In the genomic region with DNA sequence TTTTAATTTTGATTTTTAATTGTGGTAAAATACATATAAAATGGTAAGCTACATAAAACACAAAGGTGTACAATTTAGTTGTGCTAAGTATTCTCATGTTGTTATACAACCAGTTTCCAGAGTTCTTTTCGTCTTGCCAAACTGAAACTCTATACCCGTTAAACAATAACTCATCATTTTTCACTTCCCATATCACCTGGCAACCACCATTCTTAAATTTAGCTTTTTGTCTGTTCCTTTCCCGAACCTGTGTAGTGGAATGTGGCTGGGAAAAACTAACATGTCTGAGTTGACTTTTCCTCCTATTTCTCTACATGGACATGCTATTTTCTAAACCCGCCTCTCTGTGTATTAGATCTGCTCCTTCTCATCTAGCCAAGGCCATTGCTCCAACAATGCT, we compare ENCODE assay signal across 20 cellular contexts. TPM values are rescaled to one million over a fixed set of nuclear protein-coding genes. Genes with fewer than 3 reads are reported as not detected.
DNase-seq lines count a peak whose midpoint lies in the region; ATAC-seq and TF ChIP-seq lines count a peak whose summit lies in the region.
"Had no signal": no experiment of that assay in that cellular context is flagged by ENCODE, and none has a peak within 500 bp of the region (broad histone marks: within the 10 kb centered on the region; RNA-seq: fewer than 3 reads in every experiment).

No MANE protein-coding gene starts in this region.

- no peak overlapping the region for H4K8ac ChIP-seq in H9 (replicated peaks; ENCODE audit: insufficient read length, low read depth, low read length)

- no peaks in the 10 kb centered on the region for H3K27me3 ChIP-seq in MM.1S (replicated peaks; ENCODE audit: insufficient read depth, low read length)
- H3K27me3 ChIP-seq in brain microvascular endothelial cell (replicated peaks): no peaks in the 10 kb centered on the region
- no peaks in the 10 kb centered on the region for H3K27me3 ChIP-seq in H9 (ENCODE audit: insufficient read depth, low read length)
- no peaks in the 10 kb centered on the region for H3K27me3 ChIP-seq in suprapubic skin
- H3K27me3 ChIP-seq: BLaER1, MG63, SJSA1 had no signal

- no peak for TF ChIP-seq CTCF in GM12865 (IDR thresholded peaks at IDR 0.05; ENCODE audit: insufficient read depth, low read depth, low read length, missing control alignments)
- TF ChIP-seq CTCF in MM.1S (IDR thresholded peaks at IDR 0.05; ENCODE audit: low read length): no peak
- TF ChIP-seq CTCF in brain microvascular endothelial cell (IDR thresholded peaks at IDR 0.05; ENCODE audit: low read depth, low read length, missing control alignments): no peak
- TF ChIP-seq CTCF in H9 (conservative IDR thresholded peaks at IDR 0.05): no peak
- no peak for TF ChIP-seq CTCF in suprapubic skin (IDR thresholded peaks at IDR 0.05)

- H3K27me3 Mint-ChIP-seq in H9 (ENCODE audit: low read depth): no peaks in the 10 kb centered on the region

- in situ Hi-C loops in brain microvascular endothelial cell (cut with HindIII; ENCODE audit: low pct_ligation_motif_present, low sequenced_read_pairs): no loop called here

- no peak overlapping the region for H3K23ac ChIP-seq in H9 (ENCODE audit: insufficient read length, low read depth, low read length)

- no peak overlapping the region for H3K4ac ChIP-seq in H9 (ENCODE audit: low read depth, low read length)

- H2BK20ac ChIP-seq in H9 (ENCODE audit: low read depth, low read length, poor library complexity, severe bottlenecking): no peak overlapping the region

- peak overlapping the region; percentile 70; the same call in 1 of the 2 replicates for H3K27ac ChIP-seq in MM.1S (ENCODE audit: low read length)
- peak overlapping the region; percentile 39 for H3K27ac ChIP-seq in brain microvascular endothelial cell
- no peak overlapping the region for H3K27ac ChIP-seq in H9 (ENCODE audit: insufficient read length, low read depth, low read length)
- no peak overlapping the region for H3K27ac ChIP-seq in suprapubic skin
- H3K27ac ChIP-seq: BLaER1, GM23248, SJSA1 had no signal

- H3K56ac ChIP-seq in H9 (ENCODE audit: insufficient read length, low read depth, low read length): no peak overlapping the region

- no peak overlapping the region for H4K91ac ChIP-seq in H9 (ENCODE audit: insufficient read length, low read depth, low read length)

- peaks cover 5% of the 10 kb centered on the region for H3F3A ChIP-seq in MM.1S (ENCODE audit: insufficient read depth, low read length)

- no peak overlapping the region for H3K27ac Mint-ChIP-seq in H9
- H3K27ac Mint-ChIP-seq: CD8-positive, alpha-beta T cell had no signal

- no peak for TF ChIP-seq POLR2A in suprapubic skin (IDR thresholded peaks at IDR 0.05)

- H2BK120ac ChIP-seq in H9 (ENCODE audit: low read depth, low read length, poor library complexity, severe bottlenecking): no peak overlapping the region

- TF ChIP-seq EP300 in suprapubic skin (IDR thresholded peaks at IDR 0.05): no peak

- H2BK12ac ChIP-seq in H9 (ENCODE audit: insufficient read length, low read depth, low read length): no peak overlapping the region

- no peaks in the 10 kb centered on the region for H3K9me3 ChIP-seq in MM.1S (replicated peaks; ENCODE audit: insufficient read depth, low read length)
- H3K9me3 ChIP-seq in H9 (ENCODE audit: control insufficient read depth, low read depth, low read length): no peaks in the 10 kb centered on the region
- no peaks in the 10 kb centered on the region for H3K9me3 ChIP-seq in suprapubic skin
- H3K9me3 ChIP-seq: MG63, SJSA1 had no signal

- H3K4me1 ChIP-seq in MM.1S (ENCODE audit: low read length): peaks cover 35% of the 10 kb centered on the region
- H3K4me1 ChIP-seq in H9 (ENCODE audit: insufficient read depth, low read length): no peaks in the 10 kb centered on the region
- no peaks in the 10 kb centered on the region for H3K4me1 ChIP-seq in suprapubic skin

- WGBS in H9 (ENCODE audit: extremely low coverage, insufficient read length, low lambda C conversion rate): 100% methylated on average over 2 of the region's 4 CpGs
- 86% methylated on average over 4 of the region's 4 CpGs for WGBS in suprapubic skin

- H2BK15ac ChIP-seq in H9 (ENCODE audit: low read depth, low read length): no peak overlapping the region

- H4K20me1 ChIP-seq in MM.1S (ENCODE audit: insufficient read depth, low read length) (no peaks in the 10 kb centered on the region), H9 (ENCODE audit: control insufficient read depth, insufficient read depth, insufficient read length) (no peaks in the 10 kb centered on the region)

- H3K23me2 ChIP-seq in H9 (ENCODE audit: insufficient read length, low read depth, low read length, poor library complexity, severe bottlenecking): no peaks in the 10 kb centered on the region

- no peak overlapping the region for H3T11ph ChIP-seq in H9 (ENCODE audit: low read length)

- no peak overlapping the region for H3K4me3 ChIP-seq in GM12865 (ENCODE audit: low read depth, low read length)
- H3K4me3 ChIP-seq in MM.1S (ENCODE audit: low read length): peak overlapping the region; percentile 26; the same call in 1 of the 2 replicates
- no peak overlapping the region for H3K4me3 ChIP-seq in brain microvascular endothelial cell (ENCODE audit: low read depth, low read length)
- no peak overlapping the region for H3K4me3 ChIP-seq in suprapubic skin
- H3K4me3 ChIP-seq: BLaER1, GM23248, MG63, SJSA1 had no signal

- H2AFZ ChIP-seq in MM.1S (ENCODE audit: low read length) (no peak overlapping the region), H9 (ENCODE audit: low read length) (no peak overlapping the region)
- H2AFZ ChIP-seq: GM23248 had no signal

- H2AK5ac ChIP-seq in H9 (ENCODE audit: insufficient read length, low read length): no peak overlapping the region

- peak overlapping the region; percentile 23; the same call in 1 of the 2 replicates for H3K9ac ChIP-seq in MM.1S (ENCODE audit: low read length)
- no peak overlapping the region for H3K9ac ChIP-seq in H9 (ENCODE audit: extremely low read depth, insufficient read length, low read length)
- H3K9ac ChIP-seq: BLaER1, GM23248 had no signal

- peaks cover 25 to 30% (median 28%) of the 10 kb centered on the region in 3 experiments for H3K36me3 Mint-ChIP-seq in H9 (ENCODE audit: insufficient read depth in 1 of 3, low read depth in 3 of 3)

- H3K36me3 ChIP-seq in MM.1S (replicated peaks; ENCODE audit: insufficient read depth, low read length) (peaks cover 12% of the 10 kb centered on the region), brain microvascular endothelial cell (replicated peaks) (peaks cover 33% of the 10 kb centered on the region), suprapubic skin (peaks cover 88% of the 10 kb centered on the region)

- DNase-seq in GM12865 (ENCODE audit: low read depth) (peak; percentile 37), MM.1S (peak; percentile 33), brain microvascular endothelial cell (no peak), H9 (no peak), suprapubic skin (ENCODE audit: low spot score in 2 of 2) (no peak), Right ventricle myocardium superior (no peak), Ammon's horn (ENCODE audit: low spot score) (no peak)
- DNase-seq: 8988T; CD8-positive, alpha-beta T cell; DMS79 treated with DMSO at 0.1 percent for 48 hours; Karpas-422; MG63; NCI-H1105; NCI-H1694; NCI-H226; NCI-H524 treated with DMSO at 0.1 percent for 48 hours had no signal

- ATAC-seq in GM21825 (IDR thresholded peaks at IDR 0.05; ENCODE audit: unreplicated experiment) (peak; percentile 48), Right ventricle myocardium superior (ENCODE audit: poor library complexity) (no peak)
- ATAC-seq: CD8-positive, alpha-beta T cell had no signal

- H3K9me3 Mint-ChIP-seq in H9: no peaks in the 10 kb centered on the region
- H3K9me3 Mint-ChIP-seq: CD8-positive, alpha-beta T cell had no signal

- H4K5ac ChIP-seq in H9 (ENCODE audit: insufficient read length, low read depth, low read length): no peak overlapping the region

- intact Hi-C loops in Right ventricle myocardium superior (cut with DNase I): no loop called here

- no peak overlapping the region for H3K18ac ChIP-seq in H9 (ENCODE audit: insufficient read length, low read depth, low read length)

- no peaks in the 10 kb centered on the region for H3K79me1 ChIP-seq in H9 (ENCODE audit: insufficient read depth, low read depth, low read length, poor library complexity, severe bottlenecking)

- H3K14ac ChIP-seq in H9 (ENCODE audit: insufficient read depth, low read length): no peak overlapping the region

- H3K4me2 ChIP-seq in MM.1S (ENCODE audit: low read depth, low read length): peak overlapping the region; percentile 74
- no peak overlapping the region for H3K4me2 ChIP-seq in H9 (ENCODE audit: insufficient read depth, insufficient read length, low read length)
- H3K4me2 ChIP-seq: BLaER1 had no signal

- H3K79me2 ChIP-seq in MM.1S (ENCODE audit: low read length): peaks cover 71% of the 10 kb centered on the region
- H3K79me2 ChIP-seq in H9 (ENCODE audit: insufficient read depth, low read length): no peaks in the 10 kb centered on the region

- H2BK5ac ChIP-seq in H9 (ENCODE audit: insufficient read length, low read length): no peak overlapping the region

- H3K4me1 Mint-ChIP-seq in H9: no peaks in the 10 kb centered on the region

- no peak overlapping the region for H3K4me3 Mint-ChIP-seq in H9
- H3K4me3 Mint-ChIP-seq: CD8-positive, alpha-beta T cell had no signal

- H3K9me2 ChIP-seq in MM.1S (replicated peaks; ENCODE audit: insufficient read depth, low read length): no peaks in the 10 kb centered on the region

RNA-seq across cellular contexts. Expression of a gene that starts 27.6 kb away (rescaled TPM):
- total RNA-seq in H9 (2021): 33.4 and 34.3 TPM in 2 replicates
- 10 to 100 TPM; 24.7 to 45.6 (median 27.7) TPM for total RNA-seq in suprapubic skin
- total RNA-seq in Right ventricle myocardium superior: 74.2 TPM

RNA-seq across cellular contexts. Expression of a gene that starts 27.9 kb away (rescaled TPM):
- total RNA-seq in H9 (2021) (37.4 and 38.3 TPM in 2 replicates), suprapubic skin (10 to 100 TPM; 11.2 to 24.7 (median 17.1) TPM), Right ventricle myocardium superior (11.9 TPM)

Comparison
In these comparisons a context has a peak if more than half of its experiments do, and no peak if none do; other contexts are left out.
1. DNase-seq: peak in GM12865 (single experiment) and MM.1S (single experiment); none in brain microvascular endothelial cell (single experiment), H9 (single experiment), suprapubic skin (0 of 2), Right ventricle myocardium superior (single experiment) and Ammon's horn (single experiment).
2. H3K27ac ChIP-seq: peak in MM.1S (single experiment) and brain microvascular endothelial cell (single experiment); none in H9 (single experiment) and suprapubic skin (single experiment).